In the genomic region with DNA sequence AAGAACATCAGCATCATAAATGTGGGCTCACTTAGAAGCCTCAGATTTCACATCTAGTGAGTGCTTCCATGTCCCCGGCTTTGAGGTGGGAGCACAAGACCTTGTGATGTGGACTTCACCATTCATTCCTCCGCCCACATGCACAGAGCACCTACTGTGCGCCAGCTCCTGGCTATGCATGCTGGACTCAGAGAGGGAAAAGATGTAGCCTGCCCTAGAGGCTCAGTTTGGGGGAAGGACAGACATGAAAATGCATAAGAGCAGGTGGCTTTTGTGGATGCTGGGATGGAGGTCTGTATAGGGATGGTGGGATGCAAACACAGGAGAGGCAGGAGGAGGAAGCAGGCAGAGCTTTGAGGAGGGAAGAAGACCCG, we compare ENCODE assay signal across 19 cellular contexts.
"Had no signal": no experiment of that assay in that cellular context is flagged by ENCODE, and none has a peak within 500 bp of the region (broad histone marks: within the 10 kb centered on the region; RNA-seq: fewer than 3 reads in every experiment).

No MANE protein-coding gene starts in this region.

- H3K27ac ChIP-seq: adrenal gland, KMS-11 had no signal

- H3K27me3 ChIP-seq: adrenal gland, MG63 had no signal

- H3K4me2 ChIP-seq: KMS-11 had no signal

- H3K9me3 ChIP-seq: adrenal gland, MG63 had no signal

- DNase-seq: activated CD4-positive, alpha-beta T cell treated with anti-CD3 and anti-CD28 coated beads for 4 hours; activated naive CD4-positive, alpha-beta T cell treated with anti-CD3 and anti-CD28 coated beads, Interleukin-2, amount 50 U/mL, for 16 hours; activated naive CD8-positive, alpha-beta T cell treated with anti-CD3 and anti-CD28 coated beads, Interleukin-2, amount 10 ng/mL, durations not matched to agents 7 days and 5 days; anterior cingulate cortex; MG63; MV-4-11; NCI-H1105; NCI-H1436; NCI-H1694 treated with DMSO at 0.1 percent for 48 hours; NCI-H2029 treated with DMSO at 0.1 percent for 48 hours; NCI-H345; NCI-H510A treated with DMSO at 0.1 percent for 48 hours; NCI-H69; NK-92 treated with Interleukin-12 subunit alpha and Interleukin-12 subunit beta, amount 100 ng/mL, for 24 hours; PC-3; SHP77 treated with DMSO at 0.1 percent for 48 hours had no signal

- H3K4me1 ChIP-seq: adrenal gland had no signal

- H3K36me3 ChIP-seq: adrenal gland, MG63 had no signal

- H3K9ac ChIP-seq: KMS-11 had no signal

- H3K4me3 ChIP-seq: adrenal gland, MG63 had no signal

- ATAC-seq: activated CD4-positive, CD25-positive, alpha-beta regulatory T cell treated with anti-CD3 and anti-CD28 coated beads, Interleukin-2, amount 50 U/mL, for 24 hours; PC-3 had no signal
